Comparison of ENCODE assay signal across 15 cellular contexts in the genomic region with DNA sequence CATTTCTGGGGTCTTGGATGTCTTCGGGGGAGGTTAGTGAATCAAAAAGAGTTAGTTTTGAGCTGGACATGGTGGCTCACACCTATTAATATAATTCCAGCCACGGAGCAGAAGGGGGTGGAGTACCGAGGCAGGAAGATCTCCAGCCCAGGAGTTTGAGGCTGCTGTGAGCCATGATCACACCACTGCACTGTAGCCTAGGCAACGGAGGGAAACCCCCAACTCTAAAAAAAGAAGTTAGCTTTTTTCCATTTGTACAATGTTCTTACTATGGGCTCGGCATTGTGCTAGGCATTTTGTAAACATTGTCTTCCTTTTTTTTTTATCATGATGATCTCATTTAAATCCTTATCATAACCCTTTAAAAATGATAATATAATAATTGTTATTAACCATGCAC. TPM values are rescaled to one million over a fixed set of nuclear protein-coding genes. Genes with fewer than 3 reads are reported as not detected.
DNase-seq lines count a peak whose midpoint lies in the region; ATAC-seq lines count a peak whose summit lies in the region.
"Had no signal": no experiment of that assay in that cellular context is flagged by ENCODE, and none has a peak within 500 bp of the region (broad histone marks: within the 10 kb centered on the region; RNA-seq: fewer than 3 reads in every experiment).

No MANE protein-coding gene starts in this region.

- intact Hi-C loops in Right ventricle myocardium inferior (cut with DNase I), result no loop called here

- DNase-seq in stimulated activated CD4-positive, alpha-beta T cell treated with anti-CD3 and anti-CD28 coated beads, Interleukin-15, amount 100 ng/mL, for 24 hours, result peak; percentile 15
- no peak for DNase-seq in stimulated activated CD4-positive, alpha-beta T cell treated with anti-CD3 and anti-CD28 coated beads, Interleukin-1b, Interleukin-23, amount 100 ng/mL, for 48 hours
- DNase-seq in activated CD8-positive, alpha-beta T cell treated with anti-CD3 and anti-CD28 coated beads, Interleukin-2, amount 10 ng/mL, durations not matched to agents 7 days and 5 days, result no peak
- DNase-seq in stimulated activated naive B cell treated with anti-CD40 and anti-IgM and Interleukin-4, amounts not matched to agents 10 μg/mL and 1 μg/mL and 100 μg/mL, for 72 hours, result peak; percentile 30
- DNase-seq in Right ventricle myocardium inferior (ENCODE audit: missing footprints), result no peak
- DNase-seq: activated CD8-positive, alpha-beta memory T cell treated with anti-CD3 and anti-CD28 coated beads, Interleukin-2, amount 50 U/mL, for 48 hours; DMS79 treated with DMSO at 0.1 percent for 48 hours; effector memory CD4-positive, alpha-beta T cell; left colon; NCI-H1105; NCI-H446 treated with DMSO at 0.1 percent for 48 hours; upper lobe of left lung had no signal

- POLR2A ChIA-PET in activated CD8-positive, alpha-beta T cell treated with anti-CD3 and anti-CD28 coated beads, Interleukin-2, amount 10 ng/mL, durations not matched to agents 7 days and 5 days (lab: Charles Lee), result interaction anchor here (0.6 kb wide), 1 partner anchor 9 kb away, joined by 3 read pairs; a partner anchor contains a TSS

- H3K36me3 Mint-ChIP-seq in activated CD8-positive, alpha-beta T cell treated with anti-CD3 and anti-CD28 coated beads, Interleukin-2, amount 10 ng/mL, durations not matched to agents 7 days and 5 days (ENCODE audit: low read depth), result no peaks in the 10 kb centered on the region
- no peaks in the 10 kb centered on the region for H3K36me3 Mint-ChIP-seq in stimulated activated naive B cell treated with anti-CD40 and anti-IgM and Interleukin-4, amounts not matched to agents 10 μg/mL and 1 μg/mL and 100 μg/mL, for 72 hours

- H3K27ac Mint-ChIP-seq in activated CD8-positive, alpha-beta T cell treated with anti-CD3 and anti-CD28 coated beads, Interleukin-2, amount 10 ng/mL, durations not matched to agents 7 days and 5 days, result no peak overlapping the region
- peak overlapping the region; percentile 91 for H3K27ac Mint-ChIP-seq in stimulated activated naive B cell treated with anti-CD40 and anti-IgM and Interleukin-4, amounts not matched to agents 10 μg/mL and 1 μg/mL and 100 μg/mL, for 72 hours

- no peaks in the 10 kb centered on the region for H3K9me3 Mint-ChIP-seq in activated CD8-positive, alpha-beta T cell treated with anti-CD3 and anti-CD28 coated beads, Interleukin-2, amount 10 ng/mL, durations not matched to agents 7 days and 5 days (ENCODE audit: insufficient read depth)
- H3K9me3 Mint-ChIP-seq in stimulated activated naive B cell treated with anti-CD40 and anti-IgM and Interleukin-4, amounts not matched to agents 10 μg/mL and 1 μg/mL and 100 μg/mL, for 72 hours, result peaks cover under 1 to 1% of the 10 kb centered on the region in 2 donors

- H3K27me3 Mint-ChIP-seq in activated CD8-positive, alpha-beta T cell treated with anti-CD3 and anti-CD28 coated beads, Interleukin-2, amount 10 ng/mL, durations not matched to agents 7 days and 5 days (ENCODE audit: low read depth), result peaks cover 9% of the 10 kb centered on the region
- H3K27me3 Mint-ChIP-seq in stimulated activated naive B cell treated with anti-CD40 and anti-IgM and Interleukin-4, amounts not matched to agents 10 μg/mL and 1 μg/mL and 100 μg/mL, for 72 hours, result peaks cover 0 to 2% of the 10 kb centered on the region in 2 donors

- CTCF ChIA-PET in activated CD8-positive, alpha-beta T cell treated with anti-CD3 and anti-CD28 coated beads, Interleukin-2, amount 10 ng/mL, durations not matched to agents 7 days and 5 days (lab: Charles Lee), result interaction anchor here (0.8 to 1.4 kb wide), 2 partner anchors 80 to 228 kb away, joined by 3 read pairs; no protein-coding TSS in a partner anchor

- H3K4me1 Mint-ChIP-seq in activated CD8-positive, alpha-beta T cell treated with anti-CD3 and anti-CD28 coated beads, Interleukin-2, amount 10 ng/mL, durations not matched to agents 7 days and 5 days (ENCODE audit: low read depth), result peaks cover 4% of the 10 kb centered on the region
- peaks cover 11 to 13% of the 10 kb centered on the region in 2 donors for H3K4me1 Mint-ChIP-seq in stimulated activated naive B cell treated with anti-CD40 and anti-IgM and Interleukin-4, amounts not matched to agents 10 μg/mL and 1 μg/mL and 100 μg/mL, for 72 hours

- no peak overlapping the region for H3K4me3 Mint-ChIP-seq in activated CD8-positive, alpha-beta T cell treated with anti-CD3 and anti-CD28 coated beads, Interleukin-2, amount 10 ng/mL, durations not matched to agents 7 days and 5 days
- H3K4me3 Mint-ChIP-seq in stimulated activated naive B cell treated with anti-CD40 and anti-IgM and Interleukin-4, amounts not matched to agents 10 μg/mL and 1 μg/mL and 100 μg/mL, for 72 hours, result peak overlapping the region; percentile 54 to 56

- ATAC-seq in activated CD8-positive, alpha-beta T cell treated with anti-CD3 and anti-CD28 coated beads, Interleukin-2, amount 10 ng/mL, durations not matched to agents 7 days and 5 days, result peak; percentile 33
- peak; percentile 96 to 97 for ATAC-seq in stimulated activated naive B cell treated with anti-CD40 and anti-IgM and Interleukin-4, amounts not matched to agents 10 μg/mL and 1 μg/mL and 100 μg/mL, for 72 hours (replicated peaks)
- ATAC-seq in Right ventricle myocardium inferior (no peak), GM18519 (IDR thresholded peaks at IDR 0.05; ENCODE audit: low FRiP score, unreplicated experiment) (no peak)
- ATAC-seq: left colon had no signal

RNA-seq across cellular contexts. Expression of a gene that starts 8.3 kb away (rescaled TPM):
- 100 to 1,000 TPM; 124 to 125 TPM for total RNA-seq in activated CD8-positive, alpha-beta T cell treated with anti-CD3 and anti-CD28 coated beads, Interleukin-2, amount 10 ng/mL, durations not matched to agents 7 days and 5 days
- 104 TPM for total RNA-seq in Right ventricle myocardium inferior

RNA-seq across cellular contexts. Expression of a gene that starts 15.5 kb away (rescaled TPM):
- total RNA-seq in activated CD8-positive, alpha-beta T cell treated with anti-CD3 and anti-CD28 coated beads, Interleukin-2, amount 10 ng/mL, durations not matched to agents 7 days and 5 days, result not detected
- not detected for total RNA-seq in Right ventricle myocardium inferior
- total RNA-seq: ascending aorta, left colon, RPMI7951, upper lobe of left lung had no signal

RNA-seq across cellular contexts. Expression of a gene that starts 44.3 kb away (rescaled TPM):
- total RNA-seq in activated CD8-positive, alpha-beta T cell treated with anti-CD3 and anti-CD28 coated beads, Interleukin-2, amount 10 ng/mL, durations not matched to agents 7 days and 5 days, result not detected
- not detected for total RNA-seq in Right ventricle myocardium inferior
- total RNA-seq: ascending aorta had no signal

RNA-seq across cellular contexts. Expression of a gene that starts 44.7 kb away (rescaled TPM):
- total RNA-seq in activated CD8-positive, alpha-beta T cell treated with anti-CD3 and anti-CD28 coated beads, Interleukin-2, amount 10 ng/mL, durations not matched to agents 7 days and 5 days, result 10 to 100 TPM; 61.8 to 62.4 TPM
- 37.4 TPM for total RNA-seq in Right ventricle myocardium inferior

Comparison
In these comparisons a context has a peak if more than half of its experiments do, and no peak if none do; other contexts are left out.
1. DNase-seq: peak in stimulated activated CD4-positive, alpha-beta T cell treated with anti-CD3 and anti-CD28 coated beads, Interleukin-15, amount 100 ng/mL, for 24 hours (single experiment) and stimulated activated naive B cell treated with anti-CD40 and anti-IgM and Interleukin-4, amounts not matched to agents 10 μg/mL and 1 μg/mL and 100 μg/mL, for 72 hours (single experiment); none in stimulated activated CD4-positive, alpha-beta T cell treated with anti-CD3 and anti-CD28 coated beads, Interleukin-1b, Interleukin-23, amount 100 ng/mL, for 48 hours (single experiment), activated CD8-positive, alpha-beta T cell treated with anti-CD3 and anti-CD28 coated beads, Interleukin-2, amount 10 ng/mL, durations not matched to agents 7 days and 5 days (single experiment) and Right ventricle myocardium inferior (single experiment).
2. ATAC-seq: peak in activated CD8-positive, alpha-beta T cell treated with anti-CD3 and anti-CD28 coated beads, Interleukin-2, amount 10 ng/mL, durations not matched to agents 7 days and 5 days (single experiment) and stimulated activated naive B cell treated with anti-CD40 and anti-IgM and Interleukin-4, amounts not matched to agents 10 μg/mL and 1 μg/mL and 100 μg/mL, for 72 hours (2 of 2); none in Right ventricle myocardium inferior (single experiment) and GM18519 (single experiment).